ENCODE assay signal across 7 cellular contexts in the genomic region with DNA sequence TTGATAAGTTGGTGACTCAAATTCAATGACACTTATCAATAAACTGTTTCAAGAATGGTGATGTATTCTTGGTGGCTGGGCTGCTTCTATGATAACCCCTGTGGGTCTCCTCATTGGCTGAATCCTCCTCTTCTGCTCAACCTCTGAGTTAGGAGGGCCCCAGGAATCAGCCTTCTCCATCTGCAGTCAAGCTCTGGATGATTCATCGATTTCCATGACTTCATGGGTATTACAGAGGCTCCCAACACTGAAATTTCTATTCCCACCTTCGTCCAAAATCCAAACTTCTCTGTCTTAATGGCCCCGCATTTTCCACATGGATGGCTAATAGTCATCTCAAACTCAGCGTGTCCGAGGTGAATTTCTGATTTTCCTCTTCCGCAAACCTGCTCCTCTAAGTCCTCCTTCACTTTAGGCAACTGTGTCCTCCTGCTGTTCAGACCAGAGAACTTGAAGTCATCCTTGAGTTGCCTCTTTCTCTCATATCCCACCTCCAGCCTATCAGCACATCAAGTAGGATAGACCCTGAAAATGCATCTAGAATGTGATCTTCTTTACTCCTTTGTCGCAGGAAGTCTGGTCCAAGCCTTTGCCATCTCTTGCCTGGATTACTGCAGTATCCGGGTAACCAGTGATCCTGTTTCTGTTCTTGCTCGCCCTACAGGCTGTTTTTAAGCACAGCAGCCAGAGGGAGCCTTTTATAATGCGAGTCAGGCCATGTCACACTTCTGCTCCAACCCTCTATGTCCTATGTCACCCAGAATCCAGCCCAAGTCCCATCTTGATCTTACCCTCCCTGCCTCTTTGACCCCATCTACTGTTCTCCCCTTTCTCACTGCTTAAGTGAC. TPM values are rescaled to one million over a fixed set of nuclear protein-coding genes. Genes with fewer than 3 reads are reported as not detected.
DNase-seq lines count a peak whose midpoint lies in the region; ATAC-seq and TF ChIP-seq lines count a peak whose summit lies in the region.

No MANE protein-coding gene starts in this region.

- H3K36me3 Mint-ChIP-seq in endodermal cell (ENCODE audit: low read depth): no peaks in the 10 kb centered on the region

- no peak for TF ChIP-seq POLR2A in testis (IDR thresholded peaks at IDR 0.05)

- H3K4me3 Mint-ChIP-seq in endodermal cell: no peak overlapping the region

- H3K4me3 ChIP-seq in DOHH2 (ENCODE audit: low read length): no peak overlapping the region
- no peak overlapping the region for H3K4me3 ChIP-seq in endodermal cell (ENCODE audit: low read length)
- no peak overlapping the region for H3K4me3 ChIP-seq in testis

- H3K4me1 Mint-ChIP-seq in endodermal cell: no peaks in the 10 kb centered on the region

- H3K9ac ChIP-seq in endodermal cell (ENCODE audit: extremely low read depth, low read length, poor library complexity, severe bottlenecking): no peak overlapping the region

- TF ChIP-seq CTCF in DOHH2 (IDR thresholded peaks at IDR 0.05; ENCODE audit: low read depth, low read length, poor library complexity, severe bottlenecking) (peak; percentile 72), endodermal cell (conservative IDR thresholded peaks at IDR 0.05) (peak; percentile 81), testis (IDR thresholded peaks at IDR 0.05) (peak in 2 of 3 experiments; percentile 8 to 47)

- no peaks in the 10 kb centered on the region for H3K9me2 ChIP-seq in DOHH2 (replicated peaks; ENCODE audit: control insufficient read depth, low read length)

- H3K9me3 ChIP-seq in DOHH2 (ENCODE audit: control insufficient read depth, insufficient read depth, low read length) (no peaks in the 10 kb centered on the region), endodermal cell (ENCODE audit: control insufficient read depth, low read length) (no peaks in the 10 kb centered on the region), testis (no peaks in the 10 kb centered on the region)

- H3K36me3 ChIP-seq in DOHH2 (ENCODE audit: control insufficient read depth, low read length) (no peaks in the 10 kb centered on the region), endodermal cell (ENCODE audit: control insufficient read depth, insufficient read depth, low read length) (no peaks in the 10 kb centered on the region), testis (ENCODE audit: low read depth, missing control alignments) (no peaks in the 10 kb centered on the region)

- no peaks in the 10 kb centered on the region for H3K9me3 Mint-ChIP-seq in endodermal cell

- no peaks in the 10 kb centered on the region for H3F3A ChIP-seq in DOHH2 (ENCODE audit: control insufficient read depth, insufficient read depth)

- H3K79me2 ChIP-seq in DOHH2 (ENCODE audit: control insufficient read depth, low read length): no peaks in the 10 kb centered on the region

- WGBS in endodermal cell (ENCODE audit: insufficient coverage in 1 of 2, insufficient read length in 1 of 2), 2 experiments: 77 to 86% methylated on average over 9 to 10 of the region's 10 CpGs
- 64 to 80% methylated on average over 9 to 10 of the region's 10 CpGs for WGBS in testis, 2 donors

- H3K27ac Mint-ChIP-seq in endodermal cell: no peak overlapping the region

- H3K4me2 ChIP-seq in DOHH2 (ENCODE audit: low read length): no peak overlapping the region

- ATAC-seq in GM21717 (IDR thresholded peaks at IDR 0.05; ENCODE audit: unreplicated experiment) (peak; percentile 77), GM19463 (IDR thresholded peaks at IDR 0.05; ENCODE audit: unreplicated experiment) (no peak)

- no peaks in the 10 kb centered on the region for H3K4me1 ChIP-seq in DOHH2 (ENCODE audit: control insufficient read depth, low read length)
- no peaks in the 10 kb centered on the region for H3K4me1 ChIP-seq in endodermal cell (ENCODE audit: control insufficient read depth, insufficient read depth, low read length)
- H3K4me1 ChIP-seq in testis: no peaks in the 10 kb centered on the region

- intact Hi-C loops in testis (cut with DNase I; ENCODE audit: low total_unique reads): no loop called here

- H3K27ac ChIP-seq in DOHH2 (ENCODE audit: low read depth, low read length) (no peak overlapping the region), endodermal cell (ENCODE audit: low read depth, low read length) (no peak overlapping the region), testis (no peak overlapping the region)

- no peaks in the 10 kb centered on the region for H4K20me1 ChIP-seq in DOHH2 (ENCODE audit: control insufficient read depth, insufficient read depth, low read depth, low read length)

- DNase-seq in NOMO-1 (lab: John Stamatoyannopoulos, UW; ENCODE audit: unreplicated experiment in 2 of 2) (peak; percentile 24 to 64), endodermal cell (peak; percentile 82), testis (no peak), LoVo (ENCODE audit: low spot score) (no peak)

- no peaks in the 10 kb centered on the region for H3K27me3 Mint-ChIP-seq in endodermal cell (ENCODE audit: insufficient read depth)

- no peaks in the 10 kb centered on the region for H3K27me3 ChIP-seq in DOHH2 (ENCODE audit: control insufficient read depth, low read length)
- H3K27me3 ChIP-seq in endodermal cell (ENCODE audit: control insufficient read depth, insufficient read depth, low read length, poor library complexity, severe bottlenecking): no peaks in the 10 kb centered on the region
- no peaks in the 10 kb centered on the region for H3K27me3 ChIP-seq in testis

RNA-seq across cellular contexts. Expression of gene IL7R, which starts 41.4 kb away (rescaled TPM):
- total RNA-seq in endodermal cell: under 1 TPM; 0.69 to 0.79 TPM
- polyA plus RNA-seq in endodermal cell (2013, experiment 1 of 2): 0.18 TPM
- 0.79 TPM for polyA plus RNA-seq in endodermal cell (2013, experiment 2 of 2)
- total RNA-seq in testis: 10 to 100 TPM in 1 of 2 donors, 1 to 10 TPM in 1; 7.6 to 17.5 TPM
- 12.1 TPM for polyA plus RNA-seq in testis (ENCODE audit: insufficient read depth, low read depth, low replicate concordance)

Comparison
In these comparisons a context has a peak if more than half of its experiments do, and no peak if none do; other contexts are left out.
1. CTCF ChIP-seq: peak in every context shown above with its lines; median percentile 81 in endodermal cell; 72 in DOHH2; 28 in testis.
2. DNase-seq: peak in NOMO-1 (2 of 2) and endodermal cell (single experiment); none in testis (single experiment) and LoVo (single experiment).
3. RNA of gene IL7R, which starts 41.4 kb away (total RNA-seq): 7.6 to 17.5 TPM in testis; 0.69 to 0.79 TPM in endodermal cell; every median in the first group is over 4 times any median in the second.